In the genomic region with DNA sequence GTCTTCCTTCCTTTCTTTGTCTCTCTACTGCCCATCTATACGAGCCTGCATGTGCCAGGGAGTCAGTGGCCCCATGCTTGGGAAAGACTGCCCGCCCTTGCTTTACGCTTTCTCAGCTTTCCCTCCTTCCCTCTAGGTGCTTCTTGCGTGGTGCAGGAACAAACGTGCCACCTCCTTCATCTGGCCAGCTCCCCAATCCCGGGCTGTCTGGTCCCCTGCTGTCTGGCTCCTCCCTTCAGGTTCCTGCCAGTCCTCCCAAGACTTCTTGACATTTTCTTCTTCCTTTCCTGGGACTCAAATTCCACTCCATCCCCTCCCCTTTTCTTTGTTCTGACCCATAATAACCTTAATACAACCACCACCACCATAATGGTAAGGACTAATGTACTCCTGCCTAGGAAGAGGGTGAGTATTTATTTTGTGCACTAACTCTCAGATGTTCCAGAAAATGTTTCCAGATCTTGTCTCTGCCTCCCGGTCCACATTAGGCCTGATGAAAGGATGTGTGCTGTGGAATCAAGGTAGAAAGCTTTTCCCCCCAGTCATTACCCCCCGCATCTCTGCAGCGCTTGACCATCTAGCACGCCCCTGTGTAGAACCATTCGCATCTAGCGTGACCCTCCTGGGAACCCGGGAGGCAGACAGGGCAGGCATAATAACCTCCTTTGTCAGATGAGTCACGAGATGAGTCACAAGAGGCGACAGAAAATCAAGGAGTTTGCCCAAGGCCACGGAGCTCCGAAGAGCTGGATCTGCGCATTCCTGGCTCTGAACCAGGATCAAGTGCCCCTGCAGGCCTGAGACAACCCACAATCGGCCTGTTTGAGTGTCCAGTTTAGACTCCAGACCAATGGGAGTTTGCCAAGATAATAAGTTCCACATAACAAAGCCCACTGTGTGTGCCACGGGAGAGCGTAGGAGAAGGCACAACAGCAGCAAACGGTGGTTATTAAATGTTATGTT, we compare ENCODE assay signal across 8 cellular contexts.
DNase-seq lines count a peak whose midpoint lies in the region; ATAC-seq lines count a peak whose summit lies in the region.

No MANE protein-coding gene starts in this region.

- no peak overlapping the region for H3K27ac ChIP-seq in SJSA1

- ATAC-seq in GM18858 (IDR thresholded peaks at IDR 0.05; ENCODE audit: unreplicated experiment) (no peak), GM18907 (IDR thresholded peaks at IDR 0.05; ENCODE audit: unreplicated experiment) (no peak)

- H3K27me3 ChIP-seq in SJSA1 (replicated peaks), result no peaks in the 10 kb centered on the region
- peaks cover 3% of the 10 kb centered on the region for H3K27me3 ChIP-seq in skeletal muscle satellite cell (ENCODE audit: control insufficient read depth, insufficient read depth, low read length)

- H3K36me3 ChIP-seq in SJSA1 (no peaks in the 10 kb centered on the region), skeletal muscle satellite cell (ENCODE audit: insufficient read depth, low read length) (no peaks in the 10 kb centered on the region)

- peaks cover 16% of the 10 kb centered on the region for H3K4me1 ChIP-seq in SJSA1 (replicated peaks)
- H3K4me1 ChIP-seq in skeletal muscle satellite cell (ENCODE audit: control insufficient read depth, insufficient read depth, low read length), result peaks cover 14% of the 10 kb centered on the region

- no peaks in the 10 kb centered on the region for H3K9me3 ChIP-seq in SJSA1 (replicated peaks)
- no peaks in the 10 kb centered on the region for H3K9me3 ChIP-seq in skeletal muscle satellite cell (replicated peaks; ENCODE audit: low read length)

- H3K4me2 ChIP-seq in skeletal muscle satellite cell (ENCODE audit: low read length), result peak overlapping the region; percentile 51

- H3K9ac ChIP-seq in skeletal muscle satellite cell (ENCODE audit: low read depth, low read length), result no peak overlapping the region

- H3K4me3 ChIP-seq in SJSA1 (no peak overlapping the region), skeletal muscle satellite cell (ENCODE audit: low read length) (peak overlapping the region; percentile 15)

- DNase-seq in HCEC 1CT (peak; percentile 60), SJSA1 (ENCODE audit: low read depth in 1 of 2, low spot score in 2 of 2) (peak; percentile 83 to 92), foreskin melanocyte (peak; percentile 100), NCI-H510A treated with DMSO at 0.1 percent for 48 hours (lab: John Stamatoyannopoulos, UW) (no peak)
- no peak for DNase-seq in activated T-cell treated with anti-CD3 and anti-CD28 coated beads, Interleukin-2, amount 50 U/mL, for 48 hours

Comparison
In these comparisons a context has a peak if more than half of its experiments do, and no peak if none do; other contexts are left out.
1. DNase-seq: peak in HCEC 1CT (single experiment), SJSA1 (2 of 2) and foreskin melanocyte (single experiment); none in activated T-cell treated with anti-CD3 and anti-CD28 coated beads, Interleukin-2, amount 50 U/mL, for 48 hours (0 of 2) and NCI-H510A treated with DMSO at 0.1 percent for 48 hours (single experiment).